Comparison of ENCODE assay signal across 1 cellular context in genomic region chr17:78133179-78133951, GRCh38.
TF ChIP-seq lines count a peak whose summit lies in the region.

No MANE protein-coding gene starts in this region.

TF ChIP-seq in H1, 55 proteins besides CTCF, POLR2A, EP300 and RAD21:
- TF ChIP-seq SP1 (IDR thresholded peaks at IDR 0.05; ENCODE audit: low read depth, low read length) (no peak), SIRT6 (IDR thresholded peaks at IDR 0.05; ENCODE audit: low read length) (no peak), PHF8 (conservative IDR thresholded peaks at IDR 0.05; ENCODE audit: low read depth, low read length) (no peak), KDM4A (IDR thresholded peaks at IDR 0.05; ENCODE audit: low read depth, low read length, severe bottlenecking) (no peak), FOSL1 (IDR thresholded peaks at IDR 0.05; ENCODE audit: insufficient read depth, low read depth, low read length) (no peak), ASH2L (IDR thresholded peaks at IDR 0.05; ENCODE audit: low read length) (no peak), SUZ12 (IDR thresholded peaks at IDR 0.05; ENCODE audit: low read length) (no peak), SP4 (IDR thresholded peaks at IDR 0.05; ENCODE audit: low read length) (no peak)
